Comparison of ENCODE assay signal across 22 cellular contexts in genomic region chr21:28893687-28894086, GRCh38.
"Had no signal": no experiment of that assay in that cellular context is flagged by ENCODE, and none has a peak within 500 bp of the region (broad histone marks: within the 10 kb centered on the region; RNA-seq: fewer than 3 reads in every experiment).

No MANE protein-coding gene starts in this region.

- H3K27ac ChIP-seq: brain microvascular endothelial cell, heart right ventricle, prostate gland, right atrium auricular region, transverse colon, uterus had no signal

- ATAC-seq: activated naive CD8-positive, alpha-beta T cell treated with anti-CD3 and anti-CD28 coated beads, Interleukin-2, amount 50 U/mL, for 24 hours; heart right ventricle; naive thymus-derived CD4-positive, alpha-beta T cell; stimulated activated naive CD8-positive, alpha-beta T cell treated with anti-CD3 and anti-CD28 coated beads, Interleukin-15, Interleukin-2, amounts not matched to agents 100 U/mL and 50 U/mL, for 24 hours had no signal

- H3K27me3 ChIP-seq: brain microvascular endothelial cell, esophagus muscularis mucosa, right atrium auricular region, uterus had no signal

- H3K9me3 ChIP-seq: esophagus muscularis mucosa, prostate gland, right atrium auricular region, transverse colon, uterus had no signal

- H3K36me3 ChIP-seq: brain microvascular endothelial cell, esophagus muscularis mucosa, heart right ventricle, prostate gland, right atrium auricular region, transverse colon, uterus had no signal

- H3K4me3 ChIP-seq: esophagus muscularis mucosa, heart right ventricle, prostate gland, right atrium auricular region, transverse colon, uterus had no signal

- H3K4me1 ChIP-seq: heart right ventricle, prostate gland, right atrium auricular region, transverse colon, uterus had no signal

- DNase-seq: activated CD4-positive, alpha-beta T cell treated with anti-CD3 and anti-CD28 coated beads, Interleukin-2, amount 50 U/mL, for 1 hour; activated CD4-positive, CD25-positive, alpha-beta regulatory T cell treated with anti-CD3 and anti-CD28 coated beads, Interleukin-2, amount 50 U/mL, for 72 hours; activated CD8-positive, alpha-beta memory T cell treated with anti-CD3 and anti-CD28 coated beads, Interleukin-2, amount 50 U/mL, for 4 hours; activated effector memory CD4-positive, alpha-beta T cell treated with Interleukin-2 at 50 U/mL for 16 hours; activated naive CD4-positive, alpha-beta T cell treated with anti-CD3 and anti-CD28 coated beads, Interleukin-2, amount 10 ng/mL, durations not matched to agents 7 days and 5 days; activated naive CD8-positive, alpha-beta T cell treated with anti-CD3 and anti-CD28 coated beads, Interleukin-2, amount 50 U/mL, for 24 hours; activated T-cell treated with anti-CD3 and anti-CD28 coated beads, Interleukin-2, amount 50 U/mL, for 48 hours; anterior cingulate cortex; brain microvascular endothelial cell; cerebellar nuclear complex; effector CD4-positive, alpha-beta T cell; heart right ventricle; mesenchymal stem cell; naive thymus-derived CD4-positive, alpha-beta T cell; stimulated activated CD4-positive, alpha-beta T cell treated with anti-CD3 and anti-CD28 coated beads, Interleukin-2, amount 100 ng/mL, for 24 hours; stimulated activated naive CD8-positive, alpha-beta T cell treated with anti-CD3 and anti-CD28 coated beads, Interleukin-15, Interleukin-2, amounts not matched to agents 100 U/mL and 50 U/mL, for 24 hours; substantia nigra; transverse colon; uterus had no signal
